ENCODE assay signal across 15 cellular contexts in the genomic region with DNA sequence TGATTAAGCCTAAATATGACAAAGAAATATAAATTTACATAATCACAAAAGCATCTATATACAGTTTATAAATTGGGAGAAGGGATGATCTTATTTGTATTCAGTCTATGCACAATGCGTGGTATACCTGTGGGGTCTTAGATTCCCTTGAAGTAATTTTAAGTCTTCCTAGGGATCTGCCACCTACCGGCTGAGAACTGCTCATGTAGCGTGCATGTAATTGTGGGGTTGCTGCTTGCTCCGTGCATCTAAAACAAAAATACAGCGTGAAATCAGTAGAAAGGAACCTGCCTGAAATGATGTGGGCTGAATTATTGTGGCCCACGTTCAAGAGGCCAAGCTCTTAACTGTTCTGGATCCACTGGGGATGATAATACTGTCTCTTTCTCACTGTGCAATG.
DNase-seq lines count a peak whose midpoint lies in the region; ATAC-seq and TF ChIP-seq lines count a peak whose summit lies in the region.
"Had no signal": no experiment of that assay in that cellular context is flagged by ENCODE, and none has a peak within 500 bp of the region (broad histone marks: within the 10 kb centered on the region; RNA-seq: fewer than 3 reads in every experiment).

No MANE protein-coding gene starts in this region.

- H3K36me3 ChIP-seq in CD8-positive, alpha-beta memory T cell (ENCODE audit: insufficient read depth, low read length), result no peaks in the 10 kb centered on the region
- no peaks in the 10 kb centered on the region for H3K36me3 ChIP-seq in naive thymus-derived CD4-positive, alpha-beta T cell (ENCODE audit: control insufficient read depth in 2 of 3, insufficient read depth in 3 of 3, low read length in 3 of 3)
- H3K36me3 ChIP-seq in PC-9 (ENCODE audit: low read depth) (no peaks in the 10 kb centered on the region), adrenal gland (replicated peaks in 1 of 2) (no peaks in the 10 kb centered on the region)
- H3K36me3 ChIP-seq: Peyer's patch had no signal

- no peaks in the 10 kb centered on the region for H3K36me3 Mint-ChIP-seq in CD8-positive, alpha-beta memory T cell
- H3K36me3 Mint-ChIP-seq in T-helper 17 cell (ENCODE audit: low read depth), result peaks cover 3% of the 10 kb centered on the region
- H3K36me3 Mint-ChIP-seq in naive thymus-derived CD4-positive, alpha-beta T cell, result peaks cover 0 to 4% (median 0%) of the 10 kb centered on the region in 5 donors

- H3K4me1 Mint-ChIP-seq in CD8-positive, alpha-beta memory T cell, result peaks cover 20 to 27% (median 25%) of the 10 kb centered on the region in 3 donors
- H3K4me1 Mint-ChIP-seq in T-helper 17 cell, result peaks cover 7% of the 10 kb centered on the region
- H3K4me1 Mint-ChIP-seq in naive thymus-derived CD4-positive, alpha-beta T cell, result peaks cover 6 to 28% (median 21%) of the 10 kb centered on the region in 7 donors

- H3K9me3 Mint-ChIP-seq in CD8-positive, alpha-beta memory T cell, result no peaks in the 10 kb centered on the region
- peaks cover 0 to 4% (median 1%) of the 10 kb centered on the region in 11 donors for H3K9me3 Mint-ChIP-seq in naive thymus-derived CD4-positive, alpha-beta T cell

- CTCF ChIA-PET in CD8-positive, alpha-beta memory T cell (lab: Charles Lee), result no interaction called here
- CTCF ChIA-PET in naive thymus-derived CD4-positive, alpha-beta T cell (lab: Charles Lee), result no interaction called here
- CTCF ChIA-PET in PC-9 (lab: Charles Lee), result no interaction called here

- POLR2A ChIA-PET in CD8-positive, alpha-beta memory T cell (lab: Charles Lee), result no interaction called here
- POLR2A ChIA-PET in naive thymus-derived CD4-positive, alpha-beta T cell (lab: Charles Lee), result no interaction called here
- POLR2A ChIA-PET in PC-9 (lab: Charles Lee; ENCODE audit: unreplicated experiment), result no interaction called here

- H3K9me3 ChIP-seq in CD8-positive, alpha-beta memory T cell (ENCODE audit: low read length), result no peaks in the 10 kb centered on the region
- H3K9me3 ChIP-seq in T-helper 17 cell (ENCODE audit: control insufficient read depth, low read length, poor library complexity, severe bottlenecking), result no peaks in the 10 kb centered on the region
- no peaks in the 10 kb centered on the region for H3K9me3 ChIP-seq in naive thymus-derived CD4-positive, alpha-beta T cell (ENCODE audit: control insufficient read depth in 2 of 3, low read length in 3 of 3)
- H3K9me3 ChIP-seq in PC-9 (ENCODE audit: insufficient read depth, low read depth), result no peaks in the 10 kb centered on the region
- no peaks in the 10 kb centered on the region for H3K9me3 ChIP-seq in adrenal gland (replicated peaks in 1 of 3)
- H3K9me3 ChIP-seq: Peyer's patch had no signal

- H3K27ac Mint-ChIP-seq in CD8-positive, alpha-beta memory T cell, result peak overlapping the region in 2 of 8 donors; percentile 22 to 83
- peak overlapping the region; percentile 59 for H3K27ac Mint-ChIP-seq in T-helper 17 cell
- H3K27ac Mint-ChIP-seq in naive thymus-derived CD4-positive, alpha-beta T cell, result no peak overlapping the region

- ATAC-seq in T-helper 17 cell, result no peak
- no peak for ATAC-seq in naive thymus-derived CD4-positive, alpha-beta T cell
- no peak for ATAC-seq in GM18520 (IDR thresholded peaks at IDR 0.05; ENCODE audit: unreplicated experiment)

- 0 out of 2 replicates have a peak, but pooled peaks have one; percentile 3 for TF ChIP-seq CTCF in LNCaP clone FGC (IDR thresholded peaks at IDR 0.05; ENCODE audit: control insufficient read depth, extremely low read depth, insufficient read depth)
- no peak for TF ChIP-seq CTCF in PC-9 (conservative IDR thresholded peaks at IDR 0.05)
- no peak for TF ChIP-seq CTCF in adrenal gland (IDR thresholded peaks at IDR 0.05)

- intact Hi-C loops in naive thymus-derived CD4-positive, alpha-beta T cell (cut with micrococcal nuclease), result no loop called here
- intact Hi-C loops in PC-9 (cut with micrococcal nuclease; ENCODE audit: unreplicated experiment), result no loop called here
- intact Hi-C loops in adrenal gland (cut with DNase I), result no loop called here

- H3K9me2 ChIP-seq in PC-9 (ENCODE audit: insufficient read depth), result no peaks in the 10 kb centered on the region

- WGBS in adrenal gland, 4 donors, result 69 to 78% (median 74%) methylated on average over 6 of the region's 6 CpGs

- no peak overlapping the region for H3K4me3 ChIP-seq in CD8-positive, alpha-beta memory T cell (ENCODE audit: low read length)
- H3K4me3 ChIP-seq in LNCaP clone FGC (ENCODE audit: low read depth, low read length) (no peak overlapping the region), PC-9 (no peak overlapping the region), adrenal gland (no peak overlapping the region)
- no peak overlapping the region for H3K4me3 ChIP-seq in naive thymus-derived CD4-positive, alpha-beta T cell (ENCODE audit: low read length)

- peaks cover 7 to 27% of the 10 kb centered on the region in 2 donors for H3K27me3 Mint-ChIP-seq in CD8-positive, alpha-beta memory T cell
- peaks cover 32% of the 10 kb centered on the region for H3K27me3 Mint-ChIP-seq in T-helper 17 cell
- H3K27me3 Mint-ChIP-seq in naive thymus-derived CD4-positive, alpha-beta T cell, result peaks cover 20 to 52% (median 35%) of the 10 kb centered on the region in 5 donors

- BruUV-seq in PC-9 (replicated peaks; lab: Mats Ljungman, UMichigan), result no TSS peak

- H3F3A ChIP-seq in PC-9 (ENCODE audit: insufficient read depth, low read depth), result no peaks in the 10 kb centered on the region

- no peak overlapping the region for H3K4me2 ChIP-seq in PC-9

- no peaks in the 10 kb centered on the region for H3K79me2 ChIP-seq in PC-9 (ENCODE audit: low read depth)

- H3K27me3 ChIP-seq in CD8-positive, alpha-beta memory T cell (ENCODE audit: insufficient read depth, low read length, poor library complexity, severe bottlenecking), result no peaks in the 10 kb centered on the region
- no peaks in the 10 kb centered on the region for H3K27me3 ChIP-seq in naive thymus-derived CD4-positive, alpha-beta T cell (ENCODE audit: control insufficient read depth in 2 of 2, insufficient read depth in 2 of 2, low read length in 2 of 2)
- 0 out of 2 replicates have a peak, but pooled peaks cover 5% of the 10 kb centered on the region for H3K27me3 ChIP-seq in PC-9 (ENCODE audit: insufficient read depth, low read depth)
- no peaks in the 10 kb centered on the region for H3K27me3 ChIP-seq in adrenal gland
- H3K27me3 ChIP-seq: Peyer's patch had no signal

- no peaks in the 10 kb centered on the region for H4K20me1 ChIP-seq in PC-9 (ENCODE audit: insufficient read depth)

- H3K27ac ChIP-seq in CD8-positive, alpha-beta memory T cell (ENCODE audit: low read depth, low read length), result no peak overlapping the region
- no peak overlapping the region for H3K27ac ChIP-seq in naive thymus-derived CD4-positive, alpha-beta T cell (ENCODE audit: low read depth, low read length)
- H3K27ac ChIP-seq in PC-9, result no peak overlapping the region
- H3K27ac ChIP-seq in adrenal gland, result no peak overlapping the region
- H3K27ac ChIP-seq: Peyer's patch had no signal

- DNase-seq in CD8-positive, alpha-beta memory T cell, result no peak
- no peak for DNase-seq in LNCaP clone FGC (ENCODE audit: low read depth)
- DNase-seq in T-helper 17 cell, result no peak
- no peak for DNase-seq in naive thymus-derived CD4-positive, alpha-beta T cell
- no peak for DNase-seq in activated CD4-positive, alpha-beta T cell treated with anti-CD3 and anti-CD28 coated beads for 1 hour
- no peak for DNase-seq in PC-9
- DNase-seq in adrenal gland, result no peak
- DNase-seq: COR-L47, DMS79 treated with DMSO at 0.1 percent for 48 hours, GDM1, NCI-H1694, NCI-H446, NCI-H748 treated with DMSO at 0.1 percent for 48 hours, Peyer's patch had no signal

- no peak overlapping the region for H2AFZ ChIP-seq in PC-9

- no peak for TF ChIP-seq POLR2A in adrenal gland (IDR thresholded peaks at IDR 0.05)

- H3K4me1 ChIP-seq in CD8-positive, alpha-beta memory T cell (ENCODE audit: insufficient read depth, low read length), result peaks cover 10% of the 10 kb centered on the region
- peaks cover 6 to 9% of the 10 kb centered on the region in 2 donors for H3K4me1 ChIP-seq in naive thymus-derived CD4-positive, alpha-beta T cell (ENCODE audit: control insufficient read depth in 2 of 2, insufficient read depth in 2 of 2, low read length in 2 of 2)
- H3K4me1 ChIP-seq in PC-9 (replicated peaks; ENCODE audit: insufficient read depth) (no peaks in the 10 kb centered on the region), adrenal gland (replicated peaks in 1 of 2) (no peaks in the 10 kb centered on the region)

- peak overlapping the region in 6 of 7 donors; percentile 81 to 90 (median 88) for H3K4me3 Mint-ChIP-seq in CD8-positive, alpha-beta memory T cell
- H3K4me3 Mint-ChIP-seq in T-helper 17 cell, result peak overlapping the region; percentile 87
- H3K4me3 Mint-ChIP-seq in naive thymus-derived CD4-positive, alpha-beta T cell, result peak overlapping the region in 9 of 10 donors; percentile 6 to 87 (median 83)
